8 cellular contexts compared by ENCODE assay signal in genomic region chr4:165215761-165216593, GRCh38. TPM values are rescaled to one million over a fixed set of nuclear protein-coding genes. Genes with fewer than 3 reads are reported as not detected.
A peak's percentile ranks its signal among the peaks of the same experiment; 100 is the strongest.
DNase-seq lines count a peak whose midpoint lies in the region; ATAC-seq and TF ChIP-seq lines count a peak whose summit lies in the region.
"Not testable (repeated sequence)": the region's sequence is repeated elsewhere in the genome, so short reads cannot be mapped to it uniquely, and the experiment has no call there.

No MANE protein-coding gene starts in this region.

- H3K79me2 ChIP-seq in OCI-LY7 (ENCODE audit: insufficient read depth, low read depth, low read length): peaks cover 27% of the 10 kb centered on the region; the same call in 1 of the 2 replicates

- POLR2A ChIA-PET in OCI-LY7 (lab: Charles Lee): not testable (repeated sequence)

- intact Hi-C loops in OCI-LY7 (cut with micrococcal nuclease; ENCODE audit: unreplicated experiment); thyroid gland (cut with DNase I): not testable (repeated sequence)
- intact Hi-C loops in activated T-helper 1 cell treated with anti-CD3 and anti-CD28 coated beads, Interleukin-12 subunit alpha, Interleukin-12 subunit beta, Interleukin-2, Interleukin-4 antibody, amounts not matched to agents 30 ng/mL and 10 ng/mL and 1 ng/mL, durations not matched to agents 14 hours and 24 hours and 36 hours (cut with micrococcal nuclease): loop anchor here (2.0 kb wide), 1 partner anchor 15 kb away; no protein-coding TSS in a partner anchor

- H4K20me1 ChIP-seq in OCI-LY7 (ENCODE audit: insufficient read depth, low read length): not testable (repeated sequence)

- H3K4me1 ChIP-seq in OCI-LY7 (ENCODE audit: insufficient read depth, low read length, poor library complexity, severe bottlenecking) (peaks cover 44% of the 10 kb centered on the region), thyroid gland (peaks cover 19 to 37% of the 10 kb centered on the region in 2 donors)
- not testable (repeated sequence) for H3K4me1 ChIP-seq in endodermal cell (ENCODE audit: control insufficient read depth, insufficient read depth, low read length)

- peaks cover 88% of the 10 kb centered on the region for H3K4me1 Mint-ChIP-seq in activated T-helper 1 cell treated with anti-CD3 and anti-CD28 coated beads, Interleukin-12 subunit alpha, Interleukin-12 subunit beta, Interleukin-2, Interleukin-4 antibody, amounts not matched to agents 30 ng/mL and 10 ng/mL and 1 ng/mL, durations not matched to agents 14 hours and 24 hours and 36 hours (ENCODE audit: low read depth)
- H3K4me1 Mint-ChIP-seq in endodermal cell: peaks cover 52% of the 10 kb centered on the region

- H3K4me3 ChIP-seq in OCI-LY7 (ENCODE audit: low read depth, low read length, poor library complexity, severe bottlenecking) (peak overlapping the region; percentile 19), endodermal cell (ENCODE audit: low read length) (peak overlapping the region; percentile 69)
- H3K4me3 ChIP-seq in thyroid gland (replicated peaks in 1 of 3): not testable (repeated sequence)

- TF ChIP-seq CTCF in OCI-LY7 (conservative IDR thresholded peaks at IDR 0.05; ENCODE audit: low read length); endodermal cell (conservative IDR thresholded peaks at IDR 0.05); thyroid gland (IDR thresholded peaks at IDR 0.05): not testable (repeated sequence)

- not testable (repeated sequence) for H3K9me3 ChIP-seq in OCI-LY7 (ENCODE audit: low read length); endodermal cell (ENCODE audit: control insufficient read depth, low read length); thyroid gland

- DNase-seq in OCI-LY7 (ENCODE audit: low spot score): peak; percentile 11
- DNase-seq in activated T-helper 1 cell treated with anti-CD3 and anti-CD28 coated beads, Interleukin-12 subunit alpha, Interleukin-12 subunit beta, Interleukin-2, Interleukin-4 antibody, amounts not matched to agents 30 ng/mL and 10 ng/mL and 1 ng/mL, durations not matched to agents 14 hours and 24 hours and 36 hours (ENCODE audit: low spot score); endodermal cell; thyroid gland: not testable (repeated sequence)

- BruUV-seq in OCI-LY7 (replicated peaks; lab: Mats Ljungman, UMichigan): not testable (repeated sequence)

- H3K27ac Mint-ChIP-seq in activated T-helper 1 cell treated with anti-CD3 and anti-CD28 coated beads, Interleukin-12 subunit alpha, Interleukin-12 subunit beta, Interleukin-2, Interleukin-4 antibody, amounts not matched to agents 30 ng/mL and 10 ng/mL and 1 ng/mL, durations not matched to agents 14 hours and 24 hours and 36 hours: peak overlapping the region; percentile 97
- peak overlapping the region; percentile 57 for H3K27ac Mint-ChIP-seq in endodermal cell

- CTCF ChIA-PET in OCI-LY7 (lab: Charles Lee; ENCODE audit: unreplicated experiment): not testable (repeated sequence)

- H3K27me3 ChIP-seq in endodermal cell (ENCODE audit: control insufficient read depth, insufficient read depth, low read length, poor library complexity, severe bottlenecking); thyroid gland: not testable (repeated sequence)

- H3K4me3 Mint-ChIP-seq in activated T-helper 1 cell treated with anti-CD3 and anti-CD28 coated beads, Interleukin-12 subunit alpha, Interleukin-12 subunit beta, Interleukin-2, Interleukin-4 antibody, amounts not matched to agents 30 ng/mL and 10 ng/mL and 1 ng/mL, durations not matched to agents 14 hours and 24 hours and 36 hours: peak overlapping the region; percentile 79
- H3K4me3 Mint-ChIP-seq in endodermal cell: not testable (repeated sequence)

- not testable (repeated sequence) for H3K9me2 ChIP-seq in OCI-LY7 (ENCODE audit: insufficient read depth, low read length)

- peak overlapping the region; percentile 77 for H3K9ac ChIP-seq in endodermal cell (ENCODE audit: extremely low read depth, low read length, poor library complexity, severe bottlenecking)

- not testable (repeated sequence) for H3K9me3 Mint-ChIP-seq in activated T-helper 1 cell treated with anti-CD3 and anti-CD28 coated beads, Interleukin-12 subunit alpha, Interleukin-12 subunit beta, Interleukin-2, Interleukin-4 antibody, amounts not matched to agents 30 ng/mL and 10 ng/mL and 1 ng/mL, durations not matched to agents 14 hours and 24 hours and 36 hours; endodermal cell

- TF ChIP-seq POLR2A in thyroid gland (IDR thresholded peaks at IDR 0.05): not testable (repeated sequence)

- H2AFZ ChIP-seq in OCI-LY7 (ENCODE audit: low read length): not testable (repeated sequence)

- H3K36me3 ChIP-seq in OCI-LY7 (ENCODE audit: insufficient read depth, low read length): peaks cover 12% of the 10 kb centered on the region
- H3K36me3 ChIP-seq in endodermal cell (ENCODE audit: control insufficient read depth, insufficient read depth, low read length); thyroid gland: not testable (repeated sequence)

- H3K27me3 Mint-ChIP-seq in activated T-helper 1 cell treated with anti-CD3 and anti-CD28 coated beads, Interleukin-12 subunit alpha, Interleukin-12 subunit beta, Interleukin-2, Interleukin-4 antibody, amounts not matched to agents 30 ng/mL and 10 ng/mL and 1 ng/mL, durations not matched to agents 14 hours and 24 hours and 36 hours (ENCODE audit: insufficient read depth); endodermal cell (ENCODE audit: insufficient read depth): not testable (repeated sequence)

- peaks cover 31% of the 10 kb centered on the region for H3K36me3 Mint-ChIP-seq in activated T-helper 1 cell treated with anti-CD3 and anti-CD28 coated beads, Interleukin-12 subunit alpha, Interleukin-12 subunit beta, Interleukin-2, Interleukin-4 antibody, amounts not matched to agents 30 ng/mL and 10 ng/mL and 1 ng/mL, durations not matched to agents 14 hours and 24 hours and 36 hours (ENCODE audit: low read depth)
- H3K36me3 Mint-ChIP-seq in endodermal cell (ENCODE audit: low read depth): not testable (repeated sequence)

- WGBS in endodermal cell (ENCODE audit: insufficient coverage in 1 of 2, insufficient read length in 1 of 2), 2 experiments: 86% methylated on average over 2 of the region's 2 CpGs; no CpG with 5 or more reads in 1 of the 2 experiments
- WGBS in thyroid gland, 2 donors: 57 to 58% methylated on average over 2 of the region's 2 CpGs

- ATAC-seq in GM18519 (IDR thresholded peaks at IDR 0.05; ENCODE audit: low FRiP score, unreplicated experiment): peak; percentile 64
- ATAC-seq in GM19468 (IDR thresholded peaks at IDR 0.05; ENCODE audit: extremely low read depth, unreplicated experiment): peak; percentile 45
- peak; percentile 68 for ATAC-seq in HG02798 (IDR thresholded peaks at IDR 0.05; ENCODE audit: poor library complexity, unreplicated experiment)
- peak; percentile 58 for ATAC-seq in HG03280 (IDR thresholded peaks at IDR 0.05; ENCODE audit: unreplicated experiment)

- H3K27ac ChIP-seq in OCI-LY7 (ENCODE audit: low read depth, low read length, poor library complexity, severe bottlenecking) (peak overlapping the region; percentile 73), endodermal cell (ENCODE audit: low read depth, low read length) (peak overlapping the region; percentile 22), thyroid gland (peak overlapping the region in 2 of 3 donors; percentile 49 to 53)

- peak overlapping the region; percentile 60 for H3K4me2 ChIP-seq in OCI-LY7 (ENCODE audit: low read length)

RNA-seq across cellular contexts. Expression of gene KLHL2, which starts 8.6 kb away (rescaled TPM):
- 21.9 and 27.9 TPM in 2 replicates for total RNA-seq in OCI-LY7 (2014; rRNA removed; shearing (Covaris generic))
- 33.8 and 39.6 TPM in 2 replicates for total RNA-seq in OCI-LY7 (2022)
- total RNA-seq in activated T-helper 1 cell treated with anti-CD3 and anti-CD28 coated beads, Interleukin-12 subunit alpha, Interleukin-12 subunit beta, Interleukin-2, Interleukin-4 antibody, amounts not matched to agents 30 ng/mL and 10 ng/mL and 1 ng/mL, durations not matched to agents 14 hours and 24 hours and 36 hours: 38.6 and 40.6 TPM in 2 replicates
- 10 to 100 TPM; 11.6 to 16.0 TPM for total RNA-seq in endodermal cell
- polyA plus RNA-seq in endodermal cell (2013, experiment 1 of 2): 11.5 TPM
- polyA plus RNA-seq in endodermal cell (2013, experiment 2 of 2): 10.4 TPM
- total RNA-seq in thyroid gland: 10 to 100 TPM; 30.9 to 45.2 (median 35.8) TPM

Comparison
In these comparisons a context has a peak if more than half of its experiments do, and no peak if none do; other contexts are left out.
1. H3K27ac ChIP-seq: peak in every context shown above with its lines; median percentile 73 in OCI-LY7; 51 in thyroid gland; 22 in endodermal cell.